Comparison of ENCODE assay signal across 11 cellular contexts in genomic region chr2:163734401-163734800, GRCh38. TPM values are rescaled to one million over a fixed set of nuclear protein-coding genes. Genes with fewer than 3 reads are reported as not detected.
DNase-seq lines count a peak whose midpoint lies in the region; ATAC-seq and TF ChIP-seq lines count a peak whose summit lies in the region.
"Had no signal": no experiment of that assay in that cellular context is flagged by ENCODE, and none has a peak within 500 bp of the region (broad histone marks: within the 10 kb centered on the region; RNA-seq: fewer than 3 reads in every experiment).

No MANE protein-coding gene starts in this region.

- H3K4me1 ChIP-seq in ascending aorta (peaks cover 0 to 2% of the 10 kb centered on the region in 2 donors), iPS-18a (ENCODE audit: control insufficient read depth, low read depth, low read length) (peaks cover 31% of the 10 kb centered on the region)

- H3K9me3 ChIP-seq in ascending aorta, result no peaks in the 10 kb centered on the region
- H3K9me3 ChIP-seq in iPS-18a (ENCODE audit: control insufficient read depth, low read depth, low read length), result no peaks in the 10 kb centered on the region

- ATAC-seq in GM19328 (IDR thresholded peaks at IDR 0.05; ENCODE audit: unreplicated experiment), result no peak
- ATAC-seq in GM18909 (IDR thresholded peaks at IDR 0.05; ENCODE audit: poor library complexity, unreplicated experiment), result no peak
- ATAC-seq: natural killer cell had no signal

- H3K27ac ChIP-seq in ascending aorta (peak overlapping the region; percentile 96 to 99), iPS-18a (ENCODE audit: low read length) (no peak overlapping the region)

- no peaks in the 10 kb centered on the region for H3K36me3 ChIP-seq in H7 (replicated peaks; ENCODE audit: control insufficient read depth, insufficient read depth, low read length)
- no peaks in the 10 kb centered on the region for H3K36me3 ChIP-seq in ascending aorta
- no peaks in the 10 kb centered on the region for H3K36me3 ChIP-seq in iPS-18a (ENCODE audit: control insufficient read depth, low read depth, low read length)

- intact Hi-C loops in ascending aorta (cut with DNase I), result loop anchor here (2.0 to 10.0 kb wide), 3 partner anchors 42 to 390 kb away; no protein-coding TSS in a partner anchor

- peak overlapping the region; percentile 89 for H3K9ac ChIP-seq in iPS-18a (ENCODE audit: low read length)

- H3K27me3 ChIP-seq in H7 (ENCODE audit: control insufficient read depth, insufficient read depth, low read length) (no peaks in the 10 kb centered on the region), ascending aorta (no peaks in the 10 kb centered on the region), iPS-18a (ENCODE audit: control insufficient read depth, insufficient read depth, low read length) (no peaks in the 10 kb centered on the region)

- no peak for TF ChIP-seq CTCF in ascending aorta (IDR thresholded peaks at IDR 0.05)

- H3K4me3 ChIP-seq in H7 (ENCODE audit: insufficient read depth, low read depth, low read length) (peak overlapping the region; percentile 88), ascending aorta (peak overlapping the region; percentile 77 to 96), iPS-18a (ENCODE audit: low read length) (peak overlapping the region; percentile 80), skeletal muscle cell (ENCODE audit: low read depth, low read length) (peak overlapping the region; percentile 60)

- DNase-seq in H7 (no peak), ascending aorta (ENCODE audit: low spot score in 2 of 2) (no peak), skeletal muscle cell (ENCODE audit: low read depth) (no peak), AG08396 (ENCODE audit: low spot score) (no peak)
- no peak for DNase-seq in effector CD4-positive, alpha-beta T cell
- DNase-seq: activated gamma-delta T cell, Kasumi-1, natural killer cell had no signal

RNA-seq across cellular contexts. Expression of gene FIGN, which starts 1.4 kb away (rescaled TPM):
- total RNA-seq in H7 (2014; rRNA removed; shearing (Covaris generic)), result 6.5 and 8.7 TPM in 2 replicates
- total RNA-seq in ascending aorta, result 4.3 TPM
- total RNA-seq: natural killer cell had no signal
